In the genomic region with DNA sequence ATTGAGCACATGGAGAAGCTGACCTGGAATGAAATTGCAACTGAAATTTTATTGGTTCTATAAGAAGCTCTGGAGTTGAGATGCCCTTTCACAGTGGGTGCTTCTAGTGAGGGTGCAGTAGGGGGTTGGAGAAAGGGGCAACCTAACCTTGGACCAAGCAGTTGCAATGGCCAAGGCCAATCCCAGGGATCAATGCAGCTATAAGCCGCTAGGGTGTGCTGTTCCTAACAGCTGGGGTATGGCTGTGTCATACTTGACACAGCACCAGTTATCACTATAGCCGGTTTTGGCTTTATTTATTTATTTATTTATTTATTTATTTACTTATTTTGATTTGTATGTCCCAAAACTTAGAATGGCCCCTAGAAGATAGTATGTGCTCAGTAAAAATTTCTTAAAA, we compare ENCODE assay signal across 8 cellular contexts.
DNase-seq lines count a peak whose midpoint lies in the region; ATAC-seq, FAIRE-seq and TF ChIP-seq lines count a peak whose summit lies in the region.

No MANE protein-coding gene starts in this region.

- no peak overlapping the region for H3K27ac Mint-ChIP-seq in activated T-helper 1 cell treated with anti-CD3 and anti-CD28 coated beads, Interleukin-12 subunit alpha, Interleukin-12 subunit beta, Interleukin-2, Interleukin-4 antibody, amounts not matched to agents 30 ng/mL and 10 ng/mL and 1 ng/mL, durations not matched to agents 14 hours and 24 hours and 36 hours

- H3K4me3 ChIP-seq in GM12878, result no peak overlapping the region

- no peak for TF ChIP-seq EP300 in GM12878 (IDR thresholded peaks at IDR 0.05; ENCODE audit: borderline replicate concordance in 1 of 2, control insufficient read depth in 1 of 2, low read depth in 2 of 2, low read length in 2 of 2)

- H4K20me1 ChIP-seq in GM12878 (ENCODE audit: control insufficient read depth, insufficient read depth), result no peaks in the 10 kb centered on the region

- CTCF ChIA-PET in GM12878 (lab: Yijun Ruan, JAX), result interaction anchor here (0.6 to 4.2 kb wide), 32 partner anchors 9 to 1332 kb away, joined by 3 to 42 read pairs (median 4); no protein-coding TSS in a partner anchor

- no peak overlapping the region for H3K4me3 Mint-ChIP-seq in activated T-helper 1 cell treated with anti-CD3 and anti-CD28 coated beads, Interleukin-12 subunit alpha, Interleukin-12 subunit beta, Interleukin-2, Interleukin-4 antibody, amounts not matched to agents 30 ng/mL and 10 ng/mL and 1 ng/mL, durations not matched to agents 14 hours and 24 hours and 36 hours

- RAD21 ChIA-PET in GM12878 (lab: Charles Lee; ENCODE audit: unreplicated experiment), result interaction anchor here (0.8 to 1.4 kb wide), 6 partner anchors 9 to 1014 kb away, joined by 3 to 4 read pairs (median 3); no protein-coding TSS in a partner anchor

- BruUV-seq in GM12878 (replicated peaks; lab: Mats Ljungman, UMichigan), result no TSS peak

- FAIRE-seq in GM12878 (lab: Jason Lieb, UNC) (no peak), urothelium cell line (lab: Jason Lieb, UNC) (no peak)

- no peaks in the 10 kb centered on the region for H3K79me2 ChIP-seq in GM12878 (ENCODE audit: control insufficient read depth, insufficient read depth, low read length)

- no peaks in the 10 kb centered on the region for H3K4me1 Mint-ChIP-seq in activated T-helper 1 cell treated with anti-CD3 and anti-CD28 coated beads, Interleukin-12 subunit alpha, Interleukin-12 subunit beta, Interleukin-2, Interleukin-4 antibody, amounts not matched to agents 30 ng/mL and 10 ng/mL and 1 ng/mL, durations not matched to agents 14 hours and 24 hours and 36 hours (ENCODE audit: low read depth)

- WGBS in GM12878 (ENCODE audit: insufficient coverage, insufficient replicate concordance, low lambda C conversion rate, missing lambda C conversion rate), result 8% methylated on average over 2 of the region's 2 CpGs

- no peak overlapping the region for H3K9ac ChIP-seq in GM12878 (ENCODE audit: control insufficient read depth, insufficient read depth, low read length)

- no peaks in the 10 kb centered on the region for H3K9me3 Mint-ChIP-seq in activated T-helper 1 cell treated with anti-CD3 and anti-CD28 coated beads, Interleukin-12 subunit alpha, Interleukin-12 subunit beta, Interleukin-2, Interleukin-4 antibody, amounts not matched to agents 30 ng/mL and 10 ng/mL and 1 ng/mL, durations not matched to agents 14 hours and 24 hours and 36 hours

- TF ChIP-seq POLR2A in GM12878 (IDR thresholded peaks at IDR 0.05; ENCODE audit: low read depth, low read length), result no peak

- H3K27ac ChIP-seq in 22Rv1, result no peak overlapping the region
- no peak overlapping the region for H3K27ac ChIP-seq in GM12878 (ENCODE audit: control insufficient read depth, insufficient read depth)

- no peak for TF ChIP-seq RAD21 in GM12878 (IDR thresholded peaks at IDR 0.05; ENCODE audit: insufficient read depth, low read depth, low read length)

- H2AFZ ChIP-seq in GM12878 (ENCODE audit: control insufficient read depth, low read depth, low read length), result no peak overlapping the region

- H3K36me3 ChIP-seq in GM12878 (ENCODE audit: control insufficient read depth in 2 of 2, insufficient read depth in 2 of 2, low read length in 1 of 2), result no peaks in the 10 kb centered on the region

- in situ Hi-C loops in GM12878 (cut with MboI), result no loop called here

- intact Hi-C loops in GM12878 (cut with micrococcal nuclease; ENCODE audit: unreplicated experiment), result loop anchor here (5.0 kb wide), 1 partner anchor 169 kb away; no protein-coding TSS in a partner anchor
- intact Hi-C loops in activated T-helper 1 cell treated with anti-CD3 and anti-CD28 coated beads, Interleukin-12 subunit alpha, Interleukin-12 subunit beta, Interleukin-2, Interleukin-4 antibody, amounts not matched to agents 30 ng/mL and 10 ng/mL and 1 ng/mL, durations not matched to agents 14 hours and 24 hours and 36 hours (cut with micrococcal nuclease), result no loop called here

- H3K36me3 Mint-ChIP-seq in activated T-helper 1 cell treated with anti-CD3 and anti-CD28 coated beads, Interleukin-12 subunit alpha, Interleukin-12 subunit beta, Interleukin-2, Interleukin-4 antibody, amounts not matched to agents 30 ng/mL and 10 ng/mL and 1 ng/mL, durations not matched to agents 14 hours and 24 hours and 36 hours (ENCODE audit: low read depth), result no peaks in the 10 kb centered on the region

- H3K9me3 ChIP-seq in GM12878 (replicated peaks; ENCODE audit: control insufficient read depth, insufficient read depth, low read length), result no peaks in the 10 kb centered on the region

- no peaks in the 10 kb centered on the region for H3K27me3 ChIP-seq in GM12878 (replicated peaks in 1 of 2; ENCODE audit: control insufficient read depth in 2 of 2, insufficient read depth in 2 of 2, low read length in 1 of 2)

- TF ChIP-seq CTCF in 22Rv1 (IDR thresholded peaks at IDR 0.05) (peak; percentile 80), GM12878 (IDR thresholded peaks at IDR 0.05 in 2 of 3, conservative IDR thresholded peaks at IDR 0.05 in 1 of 3; ENCODE audit: control insufficient read depth in 2 of 3, extremely low read depth in 1 of 3, insufficient read depth in 1 of 3, low read depth in 3 of 3, low read length in 3 of 3) (peak in 2 of 3 experiments; percentile 20 to 47; a peak in 4 of 6 replicates)

- no peaks in the 10 kb centered on the region for H3K27me3 Mint-ChIP-seq in activated T-helper 1 cell treated with anti-CD3 and anti-CD28 coated beads, Interleukin-12 subunit alpha, Interleukin-12 subunit beta, Interleukin-2, Interleukin-4 antibody, amounts not matched to agents 30 ng/mL and 10 ng/mL and 1 ng/mL, durations not matched to agents 14 hours and 24 hours and 36 hours (ENCODE audit: insufficient read depth)

- ATAC-seq in GM18861 (IDR thresholded peaks at IDR 0.05; ENCODE audit: unreplicated experiment) (peak; percentile 82), HG03196 (IDR thresholded peaks at IDR 0.05; ENCODE audit: unreplicated experiment) (peak; percentile 69), GM12878 (peak; percentile 92)

- SMC1A ChIA-PET in GM12878 (lab: Charles Lee; ENCODE audit: uncharacterized antibody, unreplicated experiment), result interaction anchor here (0.7 to 2.2 kb wide), 11 partner anchors 9 to 253 kb away, joined by 3 to 12 read pairs (median 3); no protein-coding TSS in a partner anchor

- DNase-seq in GM12878 (ENCODE audit: low read depth, low spot score) (no peak), urothelium cell line (ENCODE audit: low spot score) (peak; percentile 40)
- DNase-seq in activated T-helper 1 cell treated with anti-CD3 and anti-CD28 coated beads, Interleukin-12 subunit alpha, Interleukin-12 subunit beta, Interleukin-2, Interleukin-4 antibody, amounts not matched to agents 30 ng/mL and 10 ng/mL and 1 ng/mL, durations not matched to agents 14 hours and 24 hours and 36 hours (ENCODE audit: low spot score), result no peak
- no peak for DNase-seq in activated CD4-positive, alpha-beta T cell treated with anti-CD3 and anti-CD28 coated beads, Interleukin-2, amount 50 U/mL, for 1 hour
- no peak for DNase-seq in activated effector memory CD4-positive, alpha-beta T cell treated with Interleukin-2 at 50 U/mL for 16 hours

- H3K4me2 ChIP-seq in GM12878 (ENCODE audit: control insufficient read depth, insufficient read depth), result no peak overlapping the region

- H3K4me1 ChIP-seq in GM12878 (ENCODE audit: control insufficient read depth, insufficient read depth, low read length), result no peaks in the 10 kb centered on the region

- POLR2A ChIA-PET in GM12878 (lab: Charles Lee), result no interaction called here

TF ChIP-seq in GM12878, 131 proteins besides CTCF, POLR2A, EP300 and RAD21 (continues in another document):
- no peak for TF ChIP-seq RAD51 (IDR thresholded peaks at IDR 0.05)
- TF ChIP-seq EZH2 (IDR thresholded peaks at IDR 0.05; ENCODE audit: borderline replicate concordance, control insufficient read depth, low read depth, low read length), result no peak
- TF ChIP-seq MEF2B (IDR thresholded peaks at IDR 0.05; ENCODE audit: partially characterized antibody, poor library complexity, severe bottlenecking), result no peak
- TF ChIP-seq ZNF384 (IDR thresholded peaks at IDR 0.05; ENCODE audit: borderline replicate concordance, low read depth, low read length), result no peak
- TF ChIP-seq BMI1 (IDR thresholded peaks at IDR 0.05; ENCODE audit: borderline replicate concordance), result no peak
- TF ChIP-seq, protein P1, sequence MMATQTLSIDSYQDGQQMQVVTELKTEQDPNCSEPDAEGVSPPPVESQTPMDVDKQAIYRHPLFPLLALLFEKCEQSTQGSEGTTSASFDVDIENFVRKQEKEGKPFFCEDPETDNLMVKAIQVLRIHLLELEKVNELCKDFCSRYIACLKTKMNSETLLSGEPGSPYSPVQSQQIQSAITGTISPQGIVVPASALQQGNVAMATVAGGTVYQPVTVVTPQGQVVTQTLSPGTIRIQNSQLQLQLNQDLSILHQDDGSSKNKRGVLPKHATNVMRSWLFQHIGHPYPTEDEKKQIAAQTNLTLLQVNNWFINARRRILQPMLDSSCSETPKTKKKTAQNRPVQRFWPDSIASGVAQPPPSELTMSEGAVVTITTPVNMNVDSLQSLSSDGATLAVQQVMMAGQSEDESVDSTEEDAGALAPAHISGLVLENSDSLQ (IDR thresholded peaks at IDR 0.05), result no peak
- TF ChIP-seq NR2F1 (conservative IDR thresholded peaks at IDR 0.05), result no peak
- no peak for TF ChIP-seq CBX3 (IDR thresholded peaks at IDR 0.05; ENCODE audit: borderline replicate concordance, low read depth)
- TF ChIP-seq NFIC (IDR thresholded peaks at IDR 0.05; ENCODE audit: low read depth, low read length), result no peak
- TF ChIP-seq, protein P2, sequence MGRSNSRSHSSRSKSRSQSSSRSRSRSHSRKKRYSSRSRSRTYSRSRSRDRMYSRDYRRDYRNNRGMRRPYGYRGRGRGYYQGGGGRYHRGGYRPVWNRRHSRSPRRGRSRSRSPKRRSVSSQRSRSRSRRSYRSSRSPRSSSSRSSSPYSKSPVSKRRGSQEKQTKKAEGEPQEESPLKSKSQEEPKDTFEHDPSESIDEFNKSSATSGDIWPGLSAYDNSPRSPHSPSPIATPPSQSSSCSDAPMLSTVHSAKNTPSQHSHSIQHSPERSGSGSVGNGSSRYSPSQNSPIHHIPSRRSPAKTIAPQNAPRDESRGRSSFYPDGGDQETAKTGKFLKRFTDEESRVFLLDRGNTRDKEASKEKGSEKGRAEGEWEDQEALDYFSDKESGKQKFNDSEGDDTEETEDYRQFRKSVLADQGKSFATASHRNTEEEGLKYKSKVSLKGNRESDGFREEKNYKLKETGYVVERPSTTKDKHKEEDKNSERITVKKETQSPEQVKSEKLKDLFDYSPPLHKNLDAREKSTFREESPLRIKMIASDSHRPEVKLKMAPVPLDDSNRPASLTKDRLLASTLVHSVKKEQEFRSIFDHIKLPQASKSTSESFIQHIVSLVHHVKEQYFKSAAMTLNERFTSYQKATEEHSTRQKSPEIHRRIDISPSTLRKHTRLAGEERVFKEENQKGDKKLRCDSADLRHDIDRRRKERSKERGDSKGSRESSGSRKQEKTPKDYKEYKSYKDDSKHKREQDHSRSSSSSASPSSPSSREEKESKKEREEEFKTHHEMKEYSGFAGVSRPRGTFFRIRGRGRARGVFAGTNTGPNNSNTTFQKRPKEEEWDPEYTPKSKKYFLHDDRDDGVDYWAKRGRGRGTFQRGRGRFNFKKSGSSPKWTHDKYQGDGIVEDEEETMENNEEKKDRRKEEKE (IDR thresholded peaks at IDR 0.05), result no peak
- TF ChIP-seq MTA2 (IDR thresholded peaks at IDR 0.05; ENCODE audit: low read depth), result no peak
